Comparison of ENCODE assay signal across 8 cellular contexts in genomic region chr4:78661923-78662521, GRCh38.
DNase-seq lines count a peak whose midpoint lies in the region; ATAC-seq and TF ChIP-seq lines count a peak whose summit lies in the region.

No MANE protein-coding gene starts in this region.

- no peaks in the 10 kb centered on the region for H3K4me1 ChIP-seq in RWPE2 (ENCODE audit: insufficient read depth, poor library complexity, severe bottlenecking)
- H3K4me1 ChIP-seq in heart right ventricle, result peaks cover 0 to 84% (median 34%) of the 10 kb centered on the region in 9 donors
- peaks cover 0 to 51% (median 21%) of the 10 kb centered on the region in 4 donors for H3K4me1 ChIP-seq in tibial nerve

- DNase-seq in activated T-cell treated with anti-CD3 and anti-CD28 coated beads, Interleukin-2, amount 50 U/mL, for 72 hours, result peak; percentile 19 to 23
- no peak for DNase-seq in activated T-cell treated with anti-CD3 and anti-CD28 coated beads, Interleukin-2, amount 50 U/mL, for 48 hours
- no peak for DNase-seq in RWPE2 (ENCODE audit: low spot score)
- DNase-seq in heart right ventricle, result no peak
- DNase-seq in tibial nerve (ENCODE audit: low spot score in 2 of 2), result no peak
- no peak for DNase-seq in cerebellar cortex (ENCODE audit: low spot score)
- DNase-seq in LoVo (ENCODE audit: low spot score), result no peak

- H3K4me3 ChIP-seq in RWPE2 (ENCODE audit: severe bottlenecking), result no peak overlapping the region
- peak overlapping the region in 2 of 10 donors; percentile 9 to 14 for H3K4me3 ChIP-seq in heart right ventricle
- peak overlapping the region in 1 of 4 donors; percentile 3 for H3K4me3 ChIP-seq in tibial nerve

- peak; percentile 40 to 47 for ATAC-seq in activated T-cell treated with anti-CD3 and anti-CD28 coated beads, Interleukin-2, amount 50 U/mL, for 72 hours (replicated peaks in 1 of 2)
- ATAC-seq in HG02885 (IDR thresholded peaks at IDR 0.05; ENCODE audit: poor library complexity, unreplicated experiment), result peak; percentile 87
- ATAC-seq in RWPE2 (ENCODE audit: low read depth), result peak; percentile 40; the same call in 2 of the 3 replicates
- ATAC-seq in heart right ventricle, result peak; percentile 48 to 80 (median 66)

- peaks cover 10% of the 10 kb centered on the region for H3K27me3 Mint-ChIP-seq in activated T-cell treated with anti-CD3 and anti-CD28 coated beads, Interleukin-2, amount 50 U/mL, for 72 hours (ENCODE audit: low read depth)

- no peak for TF ChIP-seq CTCF in RWPE2 (IDR thresholded peaks at IDR 0.05; ENCODE audit: poor library complexity, severe bottlenecking)
- no peak for TF ChIP-seq CTCF in heart right ventricle (IDR thresholded peaks at IDR 0.05)
- no peak for TF ChIP-seq CTCF in tibial nerve (IDR thresholded peaks at IDR 0.05)

- no peak for TF ChIP-seq POLR2A in tibial nerve (IDR thresholded peaks at IDR 0.05)

- H3K27ac Mint-ChIP-seq in activated T-cell treated with anti-CD3 and anti-CD28 coated beads, Interleukin-2, amount 50 U/mL, for 72 hours, result no peak overlapping the region

- intact Hi-C loops in heart right ventricle (cut with DNase I), result no loop called here

- H3K9me3 Mint-ChIP-seq in activated T-cell treated with anti-CD3 and anti-CD28 coated beads, Interleukin-2, amount 50 U/mL, for 72 hours, result no peaks in the 10 kb centered on the region

- H3K27ac ChIP-seq in RWPE2 (ENCODE audit: poor library complexity, severe bottlenecking), result no peak overlapping the region
- peak overlapping the region in 8 of 10 donors; percentile 25 to 84 (median 63) for H3K27ac ChIP-seq in heart right ventricle
- H3K27ac ChIP-seq in tibial nerve, result peak overlapping the region in 3 of 4 donors; percentile 46 to 73 (median 63)

- peaks cover 0 to 1% of the 10 kb centered on the region in 2 donors for H3K36me3 Mint-ChIP-seq in activated T-cell treated with anti-CD3 and anti-CD28 coated beads, Interleukin-2, amount 50 U/mL, for 72 hours (ENCODE audit: insufficient read depth in 2 of 2)

- TF ChIP-seq EP300 in tibial nerve (IDR thresholded peaks at IDR 0.05), result peak in 1 of 2 donors; percentile 64

- H3K27me3 ChIP-seq in RWPE2 (ENCODE audit: insufficient read depth, poor library complexity, severe bottlenecking) (no peaks in the 10 kb centered on the region), heart right ventricle (no peaks in the 10 kb centered on the region), tibial nerve (no peaks in the 10 kb centered on the region)

- H3K4me1 Mint-ChIP-seq in activated T-cell treated with anti-CD3 and anti-CD28 coated beads, Interleukin-2, amount 50 U/mL, for 72 hours (ENCODE audit: low read depth), result peaks cover 56% of the 10 kb centered on the region

- WGBS in heart right ventricle, 2 donors, result 30 to 46% methylated on average over 3 of the region's 3 CpGs
- 7 to 10% methylated on average over 3 of the region's 3 CpGs for WGBS in tibial nerve, 2 donors

- H3K9me3 ChIP-seq in RWPE2 (ENCODE audit: severe bottlenecking) (no peaks in the 10 kb centered on the region), heart right ventricle (no peaks in the 10 kb centered on the region), tibial nerve (no peaks in the 10 kb centered on the region)

- H3K36me3 ChIP-seq in RWPE2 (ENCODE audit: low read depth) (no peaks in the 10 kb centered on the region), heart right ventricle (no peaks in the 10 kb centered on the region), tibial nerve (no peaks in the 10 kb centered on the region)

- no peak overlapping the region for H3K4me3 Mint-ChIP-seq in activated T-cell treated with anti-CD3 and anti-CD28 coated beads, Interleukin-2, amount 50 U/mL, for 72 hours

Comparison
In these comparisons a context has a peak if more than half of its experiments do, and no peak if none do; other contexts are left out.
1. DNase-seq: peak in activated T-cell treated with anti-CD3 and anti-CD28 coated beads, Interleukin-2, amount 50 U/mL, for 72 hours (2 of 2); none in activated T-cell treated with anti-CD3 and anti-CD28 coated beads, Interleukin-2, amount 50 U/mL, for 48 hours (0 of 2), RWPE2 (single experiment), heart right ventricle (0 of 2), tibial nerve (0 of 2), cerebellar cortex (single experiment) and LoVo (single experiment).
2. Peak in every context shown above with its lines, with median percentiles within 50 percentile points of each other: ATAC-seq.